ENCODE assay signal across 8 cellular contexts in the genomic region with DNA sequence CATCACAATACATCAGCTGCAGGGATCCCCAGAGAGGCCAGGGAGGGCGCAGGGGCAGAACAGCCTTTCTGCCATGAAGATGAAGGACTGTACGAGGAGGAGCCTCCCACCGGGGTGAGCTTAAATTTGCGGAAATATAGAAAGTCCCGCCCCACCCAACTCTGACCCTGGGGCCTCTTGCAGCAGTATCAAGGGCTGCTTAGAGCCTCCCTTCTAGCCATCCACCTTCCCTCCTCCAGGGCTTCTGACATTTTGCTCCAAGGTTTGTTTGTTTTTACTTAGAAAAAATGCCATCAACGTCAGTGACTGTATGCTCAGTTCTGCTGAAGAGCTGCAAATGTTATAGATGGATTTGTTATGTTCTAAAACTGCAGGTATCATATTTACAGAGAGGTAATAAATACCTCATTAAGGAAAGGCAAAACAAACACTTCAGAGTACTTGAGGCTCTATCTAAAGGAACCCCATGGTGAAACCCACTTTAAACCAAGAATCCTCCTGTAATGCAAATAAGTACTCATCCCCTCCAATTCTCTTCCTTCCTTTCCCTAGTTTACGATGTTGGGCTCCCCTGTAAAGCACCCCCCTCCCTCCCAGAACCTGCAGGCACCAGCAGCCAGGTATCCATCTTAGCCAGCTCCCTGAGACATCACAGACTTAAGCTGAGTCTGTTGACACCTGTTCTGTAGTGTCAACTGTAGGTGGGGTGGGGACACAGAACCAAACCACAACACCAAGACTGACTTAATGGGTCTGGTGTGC. TPM values are rescaled to one million over a fixed set of nuclear protein-coding genes. Genes with fewer than 3 reads are reported as not detected.
DNase-seq lines count a peak whose midpoint lies in the region; ATAC-seq, FAIRE-seq and TF ChIP-seq lines count a peak whose summit lies in the region.

No MANE protein-coding gene starts in this region.

- peaks cover 100% of the 10 kb centered on the region for H3K4me1 ChIP-seq in DOHH2 (ENCODE audit: control insufficient read depth, low read length)
- peaks cover 50% of the 10 kb centered on the region for H3K4me1 ChIP-seq in OCI-LY3 (ENCODE audit: low read length)
- peaks cover 16 to 22% of the 10 kb centered on the region in 2 donors for H3K4me1 ChIP-seq in kidney (ENCODE audit: control insufficient read depth in 1 of 2, insufficient read depth in 1 of 2, low read depth in 1 of 2, low read length in 2 of 2)

- H3K4me3 ChIP-seq in DOHH2 (ENCODE audit: low read length) (peak overlapping the region; percentile 38), OCI-LY3 (ENCODE audit: low read length) (peak overlapping the region; percentile 23; the same call in 1 of the 2 replicates), kidney (ENCODE audit: low read length in 2 of 2) (no peak overlapping the region)

- H3K36me3 ChIP-seq in DOHH2 (ENCODE audit: control insufficient read depth, low read length) (peaks cover 100% of the 10 kb centered on the region), OCI-LY3 (replicated peaks; ENCODE audit: low read depth, low read length) (peaks cover 77% of the 10 kb centered on the region), kidney (ENCODE audit: control insufficient read depth in 1 of 2, insufficient read depth in 2 of 2, low read length in 2 of 2) (no peaks in the 10 kb centered on the region)

- H2AFZ ChIP-seq in OCI-LY3 (ENCODE audit: low read depth, low read length), result no peak overlapping the region

- DNase-seq in GM20000 (ENCODE audit: low spot score) (peak; percentile 61), left cardiac atrium (peak; percentile 29), T-helper 9 cell (no peak), HuH-7.5 (ENCODE audit: low spot score) (no peak), kidney (no peak)

- intact Hi-C loops in left cardiac atrium (cut with DNase I), result no loop called here
- intact Hi-C loops in kidney (cut with DNase I), result no loop called here

- H3K9ac ChIP-seq in OCI-LY3 (ENCODE audit: low read length) (no peak overlapping the region), kidney (ENCODE audit: low read length in 2 of 2) (no peak overlapping the region)

- H3K79me2 ChIP-seq in DOHH2 (ENCODE audit: control insufficient read depth, low read length), result peaks cover 100% of the 10 kb centered on the region
- H3K79me2 ChIP-seq in OCI-LY3 (ENCODE audit: low read length), result peaks cover 100% of the 10 kb centered on the region

- H3K9me2 ChIP-seq in DOHH2 (replicated peaks; ENCODE audit: control insufficient read depth, low read length), result no peaks in the 10 kb centered on the region

- H3F3A ChIP-seq in DOHH2 (ENCODE audit: control insufficient read depth, insufficient read depth), result peaks cover 17% of the 10 kb centered on the region

- H3K9me3 ChIP-seq in DOHH2 (ENCODE audit: control insufficient read depth, insufficient read depth, low read length) (no peaks in the 10 kb centered on the region), OCI-LY3 (ENCODE audit: insufficient read depth, low read length) (no peaks in the 10 kb centered on the region), kidney (ENCODE audit: control insufficient read depth in 1 of 2, low read length in 2 of 2) (no peaks in the 10 kb centered on the region)

- H4K20me1 ChIP-seq in DOHH2 (ENCODE audit: control insufficient read depth, insufficient read depth, low read depth, low read length) (peaks cover 50% of the 10 kb centered on the region), OCI-LY3 (ENCODE audit: insufficient read depth, low read length) (peaks cover 100% of the 10 kb centered on the region)

- peak; percentile 40 for ATAC-seq in HG03521 (IDR thresholded peaks at IDR 0.05; ENCODE audit: unreplicated experiment)
- no peak for ATAC-seq in left cardiac atrium

- H3K27ac ChIP-seq in DOHH2 (ENCODE audit: low read depth, low read length) (peak overlapping the region; percentile 57), OCI-LY3 (ENCODE audit: low read length) (peak overlapping the region; percentile 27), kidney (ENCODE audit: low read depth in 2 of 2, low read length in 2 of 2) (no peak overlapping the region)

- H3K27me3 ChIP-seq in DOHH2 (ENCODE audit: control insufficient read depth, low read length), result no peaks in the 10 kb centered on the region
- H3K27me3 ChIP-seq in OCI-LY3 (ENCODE audit: low read depth, low read length), result no peaks in the 10 kb centered on the region

- H3K4me2 ChIP-seq in DOHH2 (ENCODE audit: low read length), result peak overlapping the region; percentile 56
- peak overlapping the region; percentile 55 for H3K4me2 ChIP-seq in OCI-LY3 (ENCODE audit: low read length)

- FAIRE-seq in kidney (lab: Jason Lieb, UNC), result no peak

- TF ChIP-seq CTCF in DOHH2 (IDR thresholded peaks at IDR 0.05; ENCODE audit: low read depth, low read length, poor library complexity, severe bottlenecking) (no peak), GM20000 (IDR thresholded peaks at IDR 0.05; ENCODE audit: extremely low read depth, missing control alignments) (no peak), OCI-LY3 (IDR thresholded peaks at IDR 0.05; ENCODE audit: low read depth, low read length) (no peak), kidney (IDR thresholded peaks at IDR 0.05; ENCODE audit: borderline replicate concordance, extremely low read depth, insufficient read depth) (no peak)

RNA-seq across cellular contexts. Expression of gene RFTN1, which starts 30.5 kb away (rescaled TPM):
- total RNA-seq in left cardiac atrium, result 10 to 100 TPM; 28.0 to 28.8 TPM
- total RNA-seq in kidney, result 34.1 TPM
- 15.3 TPM for polyA plus RNA-seq in kidney (ENCODE audit: insufficient read depth, low read depth, low replicate concordance)

Comparison
In these comparisons a context has a peak if more than half of its experiments do, and no peak if none do; other contexts are left out.
1. H3K27ac ChIP-seq: peak in DOHH2 (single experiment) and OCI-LY3 (single experiment); none in kidney (0 of 2).
2. H3K4me3 ChIP-seq: peak in DOHH2 (single experiment) and OCI-LY3 (single experiment); none in kidney (0 of 2).
3. DNase-seq: peak in GM20000 (single experiment) and left cardiac atrium (single experiment); none in T-helper 9 cell (single experiment), HuH-7.5 (single experiment) and kidney (single experiment).